In the genomic region with DNA sequence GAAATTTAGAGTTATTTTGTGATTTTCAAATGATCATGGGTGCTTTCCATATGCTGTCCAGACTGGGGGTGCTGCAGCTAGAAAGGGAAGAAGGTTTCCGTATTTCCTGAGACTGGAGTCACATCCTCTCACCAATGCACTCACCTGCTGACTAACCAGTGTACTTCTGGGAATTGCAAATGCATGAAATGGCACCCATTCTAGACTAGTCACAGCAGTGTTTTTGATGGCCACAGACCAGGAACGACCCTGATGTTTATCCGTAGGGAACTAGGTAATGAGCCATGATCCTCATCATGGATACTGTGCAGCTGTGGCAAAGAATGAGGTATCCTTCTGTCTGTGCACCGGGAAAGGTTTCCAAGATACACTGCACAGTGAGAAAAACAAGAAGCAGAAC, we compare ENCODE assay signal across 22 cellular contexts. TPM values are rescaled to one million over a fixed set of nuclear protein-coding genes. Genes with fewer than 3 reads are reported as not detected.
"Had no signal": no experiment of that assay in that cellular context is flagged by ENCODE, and none has a peak within 500 bp of the region (broad histone marks: within the 10 kb centered on the region; RNA-seq: fewer than 3 reads in every experiment).

No MANE protein-coding gene starts in this region.

RNA-seq across cellular contexts. Expression of gene PSG11, which starts 37.1 kb away (rescaled TPM):
- total RNA-seq: dermis blood vessel endothelial cell; endothelial cell of umbilical vein; gastrocnemius medialis; glomerular endothelial cell; kidney; left cardiac atrium; left lung; lower leg skin; lung microvascular endothelial cell; mesothelial cell of epicardium; mucosa of descending colon; natural killer cell treated with Interleukin-12 subunit alpha and Interleukin-12 subunit beta and Interleukin-15 and Interleukin-18, amount 100 ng/mL, for 72 hours; neural crest cell; omental fat pad; pancreas; posterior vena cava; pulmonary artery endothelial cell; spleen; testis; urinary bladder had no signal
- polyA plus RNA-seq: endothelial cell of umbilical vein, esophagus, pancreas, spleen, urinary bladder had no signal

RNA-seq across cellular contexts. Expression of gene PSG7, which starts 52.2 kb away (rescaled TPM):
- total RNA-seq: dermis blood vessel endothelial cell; endothelial cell of umbilical vein; fibroblast of villous mesenchyme; gastrocnemius medialis; glomerular endothelial cell; kidney; left cardiac atrium; left lung; lung microvascular endothelial cell; mesothelial cell of epicardium; mucosa of descending colon; natural killer cell treated with Interleukin-12 subunit alpha and Interleukin-12 subunit beta and Interleukin-15 and Interleukin-18, amount 100 ng/mL, for 72 hours; neural crest cell; omental fat pad; pancreas; posterior vena cava; pulmonary artery endothelial cell; spleen; testis; urinary bladder had no signal
- polyA plus RNA-seq: endothelial cell of umbilical vein, esophagus, pancreas, spleen, urinary bladder had no signal
